10 cellular contexts compared by ENCODE assay signal in the genomic region with DNA sequence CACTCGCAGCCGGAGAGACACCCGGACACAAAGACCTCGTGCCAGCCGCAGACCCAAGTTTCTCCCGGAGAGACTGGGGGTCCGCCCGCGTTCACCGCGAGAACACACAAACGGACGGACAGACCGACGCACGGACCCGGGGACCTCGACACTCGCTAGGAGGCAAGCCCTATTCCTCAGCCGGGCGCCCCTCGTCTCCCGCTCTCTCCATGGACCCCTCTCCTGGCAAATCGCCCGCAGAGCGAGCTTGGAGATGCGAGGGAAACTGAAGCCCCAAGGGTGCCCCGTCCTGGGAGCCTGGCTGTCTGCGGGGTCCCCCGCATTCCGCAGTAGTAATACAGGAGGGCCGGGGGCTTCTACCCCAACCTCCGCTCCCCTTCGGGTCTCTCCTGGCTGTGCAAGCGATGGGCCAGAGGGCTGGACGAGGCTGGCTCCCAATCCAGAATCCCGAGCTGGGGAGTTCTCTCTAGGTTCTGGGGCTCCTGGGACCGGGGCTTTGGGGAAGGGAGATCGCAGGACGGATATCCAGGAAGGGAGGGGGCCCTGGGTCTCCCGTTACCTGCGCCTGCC. TPM values are rescaled to one million over a fixed set of nuclear protein-coding genes. Genes with fewer than 3 reads are reported as not detected.
DNase-seq lines count a peak whose midpoint lies in the region; ATAC-seq and TF ChIP-seq lines count a peak whose summit lies in the region.
"Had no signal": no experiment of that assay in that cellular context is flagged by ENCODE, and none has a peak within 500 bp of the region (broad histone marks: within the 10 kb centered on the region; RNA-seq: fewer than 3 reads in every experiment).

No MANE protein-coding gene starts in this region.

- peaks cover 25% of the 10 kb centered on the region for H3K27me3 ChIP-seq in NT2/D1 (ENCODE audit: insufficient read depth, insufficient read length)
- H3K27me3 ChIP-seq in left ventricle myocardium inferior (ENCODE audit: low read depth), result peaks cover 98% of the 10 kb centered on the region

- intact Hi-C loops in left ventricle myocardium inferior (cut with micrococcal nuclease), result no loop called here

- ATAC-seq in GM21717 (IDR thresholded peaks at IDR 0.05; ENCODE audit: unreplicated experiment), result no peak

- peak overlapping the region; percentile 93 for H3K9ac ChIP-seq in NT2/D1 (ENCODE audit: insufficient read length, low read depth)

- peak overlapping the region; percentile 88 for H3K4me3 ChIP-seq in NT2/D1 (ENCODE audit: insufficient read length, low read depth)
- peak overlapping the region; percentile 65 for H3K4me3 ChIP-seq in left ventricle myocardium inferior
- H3K4me3 ChIP-seq: lung had no signal

- H3K4me1 ChIP-seq in NT2/D1 (ENCODE audit: insufficient read depth, insufficient read length), result peaks cover 11% of the 10 kb centered on the region
- H3K4me1 ChIP-seq in left ventricle myocardium inferior, result peaks cover 33% of the 10 kb centered on the region

- H3K36me3 ChIP-seq in NT2/D1 (ENCODE audit: insufficient read depth, insufficient read length, low read length) (peaks cover 7% of the 10 kb centered on the region), left ventricle myocardium inferior (no peaks in the 10 kb centered on the region)

- H3K27ac ChIP-seq in left ventricle myocardium inferior (replicated peaks), result no peak overlapping the region

- H3K9me3 ChIP-seq in NT2/D1 (ENCODE audit: insufficient read depth, low read length) (no peaks in the 10 kb centered on the region), left ventricle myocardium inferior (replicated peaks) (no peaks in the 10 kb centered on the region)

- TF ChIP-seq CTCF in GM10266 (IDR thresholded peaks at IDR 0.05; ENCODE audit: control insufficient read depth, insufficient read depth, low read depth, missing control alignments) (no peak), left ventricle myocardium inferior (IDR thresholded peaks at IDR 0.05; ENCODE audit: borderline replicate concordance) (no peak)

- DNase-seq in GM10266 (ENCODE audit: extremely low spot score) (peak; percentile 30), NT2/D1 (ENCODE audit: low read depth, low spot score) (no peak), left ventricle myocardium inferior (no peak), retina (peak; percentile 60), NCI-H187 (lab: John Stamatoyannopoulos, UW) (no peak)
- no peak for DNase-seq in NK-92 treated with Interleukin-12 subunit alpha and Interleukin-12 subunit beta, amount 100 ng/mL, for 24 hours (lab: John Stamatoyannopoulos, UW)
- no peak for DNase-seq in activated CD4-positive, alpha-beta T cell treated with anti-CD3 and anti-CD28 coated beads for 4 hours

RNA-seq across cellular contexts. Expression of a gene that starts 0.5 kb away (rescaled TPM):
- total RNA-seq in left ventricle myocardium inferior, result not detected
- total RNA-seq: dermis microvascular lymphatic vessel endothelial cell had no signal

Comparison
In these comparisons a context has a peak if more than half of its experiments do, and no peak if none do; other contexts are left out.
1. DNase-seq: peak in GM10266 (single experiment) and retina (single experiment); none in NT2/D1 (single experiment), left ventricle myocardium inferior (single experiment), NK-92 treated with Interleukin-12 subunit alpha and Interleukin-12 subunit beta, amount 100 ng/mL, for 24 hours (single experiment), activated CD4-positive, alpha-beta T cell treated with anti-CD3 and anti-CD28 coated beads for 4 hours (0 of 2) and NCI-H187 (0 of 2).